In the genomic region with DNA sequence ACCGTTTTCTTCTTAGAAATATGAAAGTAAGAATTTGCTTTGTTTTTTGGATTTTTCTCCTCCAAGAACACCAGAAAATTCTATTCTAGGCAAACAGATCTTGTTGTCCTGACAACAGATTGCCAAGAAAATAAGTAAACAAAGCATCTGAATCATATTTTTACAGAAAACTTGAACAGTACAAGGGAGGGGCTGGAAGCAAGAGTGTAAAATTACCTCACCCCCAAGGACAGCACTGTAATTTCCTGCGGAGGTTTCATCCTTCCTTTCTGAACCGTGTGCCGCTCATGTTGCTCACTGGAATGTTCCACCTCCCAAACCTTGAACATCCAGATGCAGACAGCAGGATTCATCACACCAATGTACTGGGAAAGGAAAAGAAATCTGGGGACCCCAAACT, we compare ENCODE assay signal across 16 cellular contexts.
"Had no signal": no experiment of that assay in that cellular context is flagged by ENCODE, and none has a peak within 500 bp of the region (broad histone marks: within the 10 kb centered on the region; RNA-seq: fewer than 3 reads in every experiment).

No MANE protein-coding gene starts in this region.

- H3K4me3 ChIP-seq: dorsolateral prefrontal cortex, ovary, thoracic aorta had no signal

- H3K27me3 ChIP-seq: dorsolateral prefrontal cortex, ovary had no signal

- ATAC-seq: activated T-helper 17 cell treated with anti-CD3 and anti-CD28 coated beads, Interleukin-2, amount 50 U/mL, for 72 hours; esophagus mucosa; left lobe of liver; stimulated activated naive CD8-positive, alpha-beta T cell treated with anti-CD3 and anti-CD28 coated beads, Interleukin-15, amount 100 ng/mL, for 72 hours; T-helper 17 cell had no signal

- H3K36me3 ChIP-seq: ovary, thoracic aorta had no signal

- H3K9me3 ChIP-seq: ovary, thoracic aorta had no signal

- DNase-seq: activated B cell treated with CpG ODN at 0.5 μM for 24 hours; activated CD4-positive, alpha-beta T cell treated with anti-CD3 and anti-CD28 coated beads, Interleukin-2, amount 10 ng/mL, durations not matched to agents 24 days and 14 days; activated CD8-positive, alpha-beta memory T cell treated with anti-CD3 and anti-CD28 coated beads for 24 hours; activated naive CD4-positive, alpha-beta T cell treated with anti-CD3 and anti-CD28 coated beads, Interleukin-2, amount 50 U/mL, for 16 hours; cerebellar nuclear complex; dorsolateral prefrontal cortex; foreskin melanocyte; ovary; stimulated activated CD4-positive, alpha-beta T cell treated with anti-CD3 and anti-CD28 coated beads, Interleukin-15, amount 100 ng/mL, for 24 hours; stimulated activated CD4-positive, alpha-beta T cell treated with anti-CD3 and anti-CD28 coated beads, Interleukin-4, amount 100 ng/mL, for 24 hours; stimulated activated naive CD8-positive, alpha-beta T cell treated with anti-CD3 and anti-CD28 coated beads, Interleukin-15, amount 100 ng/mL, for 72 hours; T-helper 17 cell had no signal

- H3K27ac ChIP-seq: ovary, thoracic aorta had no signal
